Comparison of ENCODE assay signal across 1 cellular context in genomic region chr9:128552153-128552743, GRCh38.
TF ChIP-seq lines count a peak whose summit lies in the region.

TSS of gene SPTAN1 (plus strand) at chr9:128552587. CDS start at chr9:128566741, 14,154 bp downstream.

TF ChIP-seq in HepG2, 621 proteins besides CTCF, POLR2A, EP300 and RAD21 (continued from another document and continues in another):
- TF ChIP-seq ZNF160 (CRISPR knock-in tag; IDR thresholded peaks at IDR 0.05) = no peak
- TF ChIP-seq JUNB (CRISPR knock-in tag; IDR thresholded peaks at IDR 0.05; ENCODE audit: borderline replicate concordance) = no peak
- TF ChIP-seq SRY (CRISPR knock-in tag; IDR thresholded peaks at IDR 0.05) = 0 out of 2 replicates have a peak, but pooled peaks have one; percentile 16
- TF ChIP-seq ZNF784 (CRISPR knock-in tag; IDR thresholded peaks at IDR 0.05; ENCODE audit: borderline replicate concordance) = 0 out of 2 replicates have a peak, but pooled peaks have one; percentile 66
- no peak for TF ChIP-seq ZUFSP (CRISPR knock-in tag; IDR thresholded peaks at IDR 0.05; ENCODE audit: borderline replicate concordance)
- TF ChIP-seq SMYD3 (CRISPR knock-in tag; IDR thresholded peaks at IDR 0.05) = no peak
- no peak for TF ChIP-seq ZMAT5 (CRISPR knock-in tag; IDR thresholded peaks at IDR 0.05; ENCODE audit: borderline replicate concordance, low read depth)
- no peak for TF ChIP-seq ZNF337 (CRISPR knock-in tag; IDR thresholded peaks at IDR 0.05; ENCODE audit: borderline replicate concordance, low read depth)
- TF ChIP-seq ZMYM2 (CRISPR knock-in tag; IDR thresholded peaks at IDR 0.05) = no peak
- no peak for TF ChIP-seq MED13 (CRISPR knock-in tag; IDR thresholded peaks at IDR 0.05)
- TF ChIP-seq RFX3 (CRISPR knock-in tag; IDR thresholded peaks at IDR 0.05) = no peak
- TF ChIP-seq ZBTB20 (CRISPR knock-in tag; IDR thresholded peaks at IDR 0.05; ENCODE audit: borderline replicate concordance, low read depth) = no peak
- TF ChIP-seq ZGPAT (CRISPR knock-in tag; IDR thresholded peaks at IDR 0.05) = peak; percentile 70; the same call in 1 of the 2 replicates
- TF ChIP-seq ZSCAN9 (CRISPR knock-in tag; IDR thresholded peaks at IDR 0.05; ENCODE audit: borderline replicate concordance) = no peak
- TF ChIP-seq THRA (CRISPR knock-in tag; IDR thresholded peaks at IDR 0.05; ENCODE audit: borderline replicate concordance) = no peak
- peak; percentile 36 for TF ChIP-seq CCDC6 (CRISPR knock-in tag; IDR thresholded peaks at IDR 0.05)
- TF ChIP-seq MLLT10 (CRISPR knock-in tag; IDR thresholded peaks at IDR 0.05) = no peak
- TF ChIP-seq FOXA3 (CRISPR knock-in tag; IDR thresholded peaks at IDR 0.05) = no peak
- no peak for TF ChIP-seq ZBTB4 (CRISPR knock-in tag; IDR thresholded peaks at IDR 0.05; ENCODE audit: borderline replicate concordance)
- no peak for TF ChIP-seq RBM22 (optimal IDR thresholded peaks at IDR 0.05; ENCODE audit: low read length)
- TF ChIP-seq ZKSCAN8 (CRISPR knock-in tag; IDR thresholded peaks at IDR 0.05; ENCODE audit: borderline replicate concordance) = no peak
- no peak for TF ChIP-seq NKX3-1 (CRISPR knock-in tag; IDR thresholded peaks at IDR 0.05)
- peak; percentile 27 for TF ChIP-seq PHF20 (CRISPR knock-in tag; IDR thresholded peaks at IDR 0.05)
- TF ChIP-seq ZFP1 (CRISPR knock-in tag; IDR thresholded peaks at IDR 0.05) = no peak
- no peak for TF ChIP-seq ZNF713 (CRISPR knock-in tag; IDR thresholded peaks at IDR 0.05)
- TF ChIP-seq SMAD9 (CRISPR knock-in tag; IDR thresholded peaks at IDR 0.05) = no peak
- TF ChIP-seq SP2 (CRISPR knock-in tag; IDR thresholded peaks at IDR 0.05) = no peak
- no peak for TF ChIP-seq NR2F2 (IDR thresholded peaks at IDR 0.05; ENCODE audit: borderline replicate concordance, low read depth)
- TF ChIP-seq ZNF781 (CRISPR knock-in tag; IDR thresholded peaks at IDR 0.05; ENCODE audit: borderline replicate concordance, not compliant biosample characterization) = no peak
- TF ChIP-seq ZNF607 (CRISPR knock-in tag; IDR thresholded peaks at IDR 0.05; ENCODE audit: borderline replicate concordance) = peak; percentile 78
- peak; percentile 92 for TF ChIP-seq ZFX (CRISPR knock-in tag; IDR thresholded peaks at IDR 0.05; ENCODE audit: low read depth)
- TF ChIP-seq ZFP37 (CRISPR knock-in tag; IDR thresholded peaks at IDR 0.05; ENCODE audit: borderline replicate concordance) = no peak
- TF ChIP-seq ZBTB34 (CRISPR knock-in tag; IDR thresholded peaks at IDR 0.05) = no peak
- no peak for TF ChIP-seq ZNF670 (CRISPR knock-in tag; IDR thresholded peaks at IDR 0.05; ENCODE audit: borderline replicate concordance)
- TF ChIP-seq BCL6 (CRISPR knock-in tag; IDR thresholded peaks at IDR 0.05) = no peak; the same call in none of the 2 replicates
- 0 out of 2 replicates have a peak, but pooled peaks have one; percentile 28 for TF ChIP-seq ZBTB21 (CRISPR knock-in tag; IDR thresholded peaks at IDR 0.05)
- no peak; the same call in 1 of the 2 replicates for TF ChIP-seq ZNF816 (CRISPR knock-in tag; IDR thresholded peaks at IDR 0.05; ENCODE audit: borderline replicate concordance)
- TF ChIP-seq ZNF589 (CRISPR knock-in tag; conservative IDR thresholded peaks at IDR 0.05) = no peak
- no peak for TF ChIP-seq ZNF749 (CRISPR knock-in tag; IDR thresholded peaks at IDR 0.05; ENCODE audit: borderline replicate concordance)
- TF ChIP-seq TFDP2 (CRISPR knock-in tag; IDR thresholded peaks at IDR 0.05) = peak; percentile 35; the same call in 1 of the 2 replicates
- no peak for TF ChIP-seq ZFP41 (CRISPR knock-in tag; IDR thresholded peaks at IDR 0.05; ENCODE audit: borderline replicate concordance)
- no peak for TF ChIP-seq NFYC (CRISPR knock-in tag; IDR thresholded peaks at IDR 0.05)
- TF ChIP-seq SMAD1 (CRISPR knock-in tag; IDR thresholded peaks at IDR 0.05; ENCODE audit: borderline replicate concordance, low read depth) = no peak
- no peak for TF ChIP-seq ZNF251 (CRISPR knock-in tag; IDR thresholded peaks at IDR 0.05)
- TF ChIP-seq ZNF615 (CRISPR knock-in tag; IDR thresholded peaks at IDR 0.05; ENCODE audit: borderline replicate concordance) = no peak
- no peak for TF ChIP-seq ARNTL (CRISPR knock-in tag; IDR thresholded peaks at IDR 0.05)
- no peak for TF ChIP-seq BORCS8-MEF2B (CRISPR knock-in tag; IDR thresholded peaks at IDR 0.05)
- TF ChIP-seq SNAPC2 (CRISPR knock-in tag; IDR thresholded peaks at IDR 0.05) = no peak
- TF ChIP-seq FOXO1 (CRISPR knock-in tag; IDR thresholded peaks at IDR 0.05) = no peak
- no peak for TF ChIP-seq ISX (CRISPR knock-in tag; conservative IDR thresholded peaks at IDR 0.05)
- peak; percentile 93 for TF ChIP-seq ZBTB10 (CRISPR knock-in tag; IDR thresholded peaks at IDR 0.05; ENCODE audit: borderline replicate concordance)
